Comparison of ENCODE assay signal across 8 cellular contexts in the genomic region with DNA sequence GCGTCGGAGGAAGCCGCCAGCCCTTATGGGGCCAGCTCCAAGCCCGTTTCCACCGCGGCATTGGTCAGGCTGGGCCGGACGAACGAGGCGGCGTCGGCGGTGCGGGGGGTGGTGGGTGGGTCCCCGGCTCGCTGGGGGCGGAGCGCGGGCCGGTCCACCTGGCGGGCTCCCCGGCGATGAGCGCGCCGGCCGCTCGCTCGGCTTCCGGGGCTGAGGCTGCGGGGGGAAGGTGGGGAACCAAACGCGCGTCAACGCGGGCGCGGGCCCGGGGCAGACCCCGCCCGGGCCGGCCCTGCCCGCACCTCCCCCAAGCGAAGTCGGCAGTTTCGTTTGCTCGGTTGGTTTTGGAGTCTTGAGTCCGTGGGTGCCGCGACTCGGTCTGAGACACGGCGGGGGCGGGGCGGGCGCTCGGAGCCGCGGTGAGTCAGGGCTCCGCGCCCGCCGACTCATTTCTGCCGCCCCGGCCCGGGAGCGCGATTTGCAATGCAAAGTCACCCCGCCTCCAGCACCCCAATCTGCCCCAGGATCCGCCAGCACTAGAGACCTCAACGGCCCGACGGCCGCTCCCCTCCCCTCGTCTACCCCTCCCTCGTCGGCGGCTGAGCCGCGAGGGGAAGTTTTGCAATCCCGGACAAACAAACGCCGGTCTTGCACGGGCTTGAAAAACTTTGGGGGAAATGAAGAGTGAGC. TPM values are rescaled to one million over a fixed set of nuclear protein-coding genes. Genes with fewer than 3 reads are reported as not detected.
DNase-seq lines count a peak whose midpoint lies in the region; ATAC-seq and TF ChIP-seq lines count a peak whose summit lies in the region.

No MANE protein-coding gene starts in this region.

- TF ChIP-seq CTCF in psoas muscle (IDR thresholded peaks at IDR 0.05): no peak
- TF ChIP-seq CTCF in vagina (IDR thresholded peaks at IDR 0.05): no peak

- H3K27me3 Mint-ChIP-seq in activated T-helper 17 cell treated with anti-CD3 and anti-CD28 coated beads, Interleukin-2, amount 50 U/mL, for 72 hours: peaks cover 9% of the 10 kb centered on the region

- H3K4me3 Mint-ChIP-seq in activated T-helper 17 cell treated with anti-CD3 and anti-CD28 coated beads, Interleukin-2, amount 50 U/mL, for 72 hours: peak overlapping the region; percentile 62

- DNase-seq in D341Med (ENCODE audit: low spot score): peak; percentile 46
- peak; percentile 92 for DNase-seq in NCI-H526 treated with DMSO at 0.1 percent for 48 hours (lab: John Stamatoyannopoulos, UW)
- peak; percentile 87 for DNase-seq in cardiac septum (ENCODE audit: low spot score)
- peak in 1 of 2 donors; percentile 67 for DNase-seq in psoas muscle
- DNase-seq in vagina (ENCODE audit: extremely low spot score in 2 of 2): peak; percentile 77 to 82
- no peak for DNase-seq in foreskin melanocyte
- no peak for DNase-seq in GDM1 (lab: John Stamatoyannopoulos, UW)

- H3K27ac Mint-ChIP-seq in activated T-helper 17 cell treated with anti-CD3 and anti-CD28 coated beads, Interleukin-2, amount 50 U/mL, for 72 hours: no peak overlapping the region

- intact Hi-C loops in cardiac septum (cut with DNase I) (no loop called here), psoas muscle (cut with DNase I) (no loop called here), vagina (cut with DNase I) (no loop called here)

- WGBS in psoas muscle, 3 donors: 0 to 1% (median 0%) methylated on average over 57 to 84 of the region's 84 CpGs

- peak overlapping the region; percentile 46 for H3K4me3 ChIP-seq in psoas muscle
- H3K4me3 ChIP-seq in vagina: peak overlapping the region; percentile 53 to 62

- peaks cover 0 to 79% (median 38%) of the 10 kb centered on the region in 3 donors for H3K27me3 ChIP-seq in psoas muscle (ENCODE audit: insufficient read depth in 3 of 3, low read length in 2 of 3)
- H3K27me3 ChIP-seq in vagina: peaks cover 7% of the 10 kb centered on the region

- H3K27ac ChIP-seq in psoas muscle: no peak overlapping the region
- peak overlapping the region; percentile 49 for H3K27ac ChIP-seq in vagina

- ATAC-seq in activated T-helper 17 cell treated with anti-CD3 and anti-CD28 coated beads, Interleukin-2, amount 50 U/mL, for 72 hours (replicated peaks): peak; percentile 80
- no peak for ATAC-seq in psoas muscle

- H3K36me3 Mint-ChIP-seq in activated T-helper 17 cell treated with anti-CD3 and anti-CD28 coated beads, Interleukin-2, amount 50 U/mL, for 72 hours (ENCODE audit: low read depth): no peaks in the 10 kb centered on the region

- H3K4me1 ChIP-seq in psoas muscle (peaks cover 4% of the 10 kb centered on the region), vagina (peaks cover 22% of the 10 kb centered on the region)

- peaks cover 14% of the 10 kb centered on the region for H3K4me1 Mint-ChIP-seq in activated T-helper 17 cell treated with anti-CD3 and anti-CD28 coated beads, Interleukin-2, amount 50 U/mL, for 72 hours

- no peak for TF ChIP-seq POLR2A in vagina (IDR thresholded peaks at IDR 0.05)

- no peaks in the 10 kb centered on the region for H3K9me3 ChIP-seq in psoas muscle
- H3K9me3 ChIP-seq in vagina: no peaks in the 10 kb centered on the region

- H3K36me3 ChIP-seq in psoas muscle (ENCODE audit: insufficient read depth in 1 of 2, low read depth in 1 of 2): no peaks in the 10 kb centered on the region
- no peaks in the 10 kb centered on the region for H3K36me3 ChIP-seq in vagina

- no peaks in the 10 kb centered on the region for H3K9me3 Mint-ChIP-seq in activated T-helper 17 cell treated with anti-CD3 and anti-CD28 coated beads, Interleukin-2, amount 50 U/mL, for 72 hours

RNA-seq across cellular contexts. Expression of a gene that starts 1.3 kb away (rescaled TPM):
- 1 to 10 TPM; 1.2 to 5.1 TPM for total RNA-seq in activated T-helper 17 cell treated with anti-CD3 and anti-CD28 coated beads, Interleukin-2, amount 50 U/mL, for 72 hours
- total RNA-seq in cardiac septum: not detected
- not detected for total RNA-seq in psoas muscle
- under 1 TPM in 2 of 3 donors, not detected in 1; 0.03 to 0.08 TPM for polyA plus RNA-seq in psoas muscle
- 3.7 TPM for total RNA-seq in vagina

RNA-seq across cellular contexts. Expression of a gene that starts 32.7 kb away (rescaled TPM):
- 10 to 100 TPM in 1 of 2 donors, 1 to 10 TPM in 1; 8.4 to 24.6 TPM for total RNA-seq in activated T-helper 17 cell treated with anti-CD3 and anti-CD28 coated beads, Interleukin-2, amount 50 U/mL, for 72 hours
- total RNA-seq in cardiac septum (23.2 TPM), psoas muscle (under 1 TPM in 3 of 4 donors, not detected in 1; 0.21 to 0.40 (median 0.22) TPM), vagina (8.1 TPM)
- under 1 TPM; 0.04 to 0.18 (median 0.12) TPM for polyA plus RNA-seq in psoas muscle

RNA-seq across cellular contexts. Expression of a gene that starts 32.8 kb away (rescaled TPM):
- 10 to 100 TPM in 1 of 2 donors, 1 to 10 TPM in 1; 8.1 to 14.8 TPM for total RNA-seq in activated T-helper 17 cell treated with anti-CD3 and anti-CD28 coated beads, Interleukin-2, amount 50 U/mL, for 72 hours
- total RNA-seq in cardiac septum (26.2 TPM), psoas muscle (under 1 TPM in 3 of 4 donors, not detected in 1; 0.13 to 0.56 (median 0.54) TPM), vagina (3.7 TPM)
- polyA plus RNA-seq in psoas muscle: under 1 TPM; 0.04 to 0.29 (median 0.04) TPM

Comparison
In these comparisons a context has a peak if more than half of its experiments do, and no peak if none do; other contexts are left out.
1. DNase-seq: peak in D341Med (single experiment), NCI-H526 treated with DMSO at 0.1 percent for 48 hours (single experiment), cardiac septum (single experiment) and vagina (2 of 2); none in foreskin melanocyte (single experiment) and GDM1 (single experiment).